In the genomic region with DNA sequence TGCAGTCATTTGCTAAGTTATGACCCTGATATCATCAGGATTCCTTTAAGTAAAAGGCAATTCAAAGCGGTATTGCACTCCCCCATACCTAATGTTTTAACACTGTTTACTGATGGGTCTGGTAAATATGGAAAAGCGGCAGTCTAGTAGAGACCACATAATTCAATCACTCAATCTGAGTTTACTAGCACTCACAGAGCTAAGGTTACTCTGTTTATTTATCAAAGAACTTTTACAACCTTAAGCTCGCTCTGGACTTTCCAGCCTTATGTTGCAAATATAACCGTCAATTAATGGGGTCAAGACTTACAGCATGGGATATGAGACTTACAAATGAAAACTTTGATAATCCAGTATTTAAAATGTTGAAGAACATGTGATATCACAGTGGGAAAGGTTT, we compare ENCODE assay signal across 1 cellular context.
TF ChIP-seq lines count a peak whose summit lies in the region.

No MANE protein-coding gene starts in this region.

TF ChIP-seq in HEK293, 187 proteins besides CTCF, POLR2A, EP300 and RAD21 (continued from another document):
- TF ChIP-seq, protein P1, sequence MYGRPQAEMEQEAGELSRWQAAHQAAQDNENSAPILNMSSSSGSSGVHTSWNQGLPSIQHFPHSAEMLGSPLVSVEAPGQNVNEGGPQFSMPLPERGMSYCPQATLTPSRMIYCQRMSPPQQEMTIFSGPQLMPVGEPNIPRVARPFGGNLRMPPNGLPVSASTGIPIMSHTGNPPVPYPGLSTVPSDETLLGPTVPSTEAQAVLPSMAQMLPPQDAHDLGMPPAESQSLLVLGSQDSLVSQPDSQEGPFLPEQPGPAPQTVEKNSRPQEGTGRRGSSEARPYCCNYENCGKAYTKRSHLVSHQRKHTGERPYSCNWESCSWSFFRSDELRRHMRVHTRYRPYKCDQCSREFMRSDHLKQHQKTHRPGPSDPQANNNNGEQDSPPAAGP (tag by site-specific recombination; IDR thresholded peaks at IDR 0.05): no peak
- TF ChIP-seq ZNF24 (tag by site-specific recombination; IDR thresholded peaks at IDR 0.05): 0 out of 2 replicates have a peak, but pooled peaks have one; percentile 17
- TF ChIP-seq ZNF341 (tag by site-specific recombination; IDR thresholded peaks at IDR 0.05; ENCODE audit: low read depth): peak; percentile 43; the same call in 1 of the 2 replicates
- no peak for TF ChIP-seq YY1 (tag by site-specific recombination; IDR thresholded peaks at IDR 0.05)
- TF ChIP-seq ZNF837 (tag by site-specific recombination; IDR thresholded peaks at IDR 0.05): no peak
- peak; percentile 53; the same call in 1 of the 2 replicates for TF ChIP-seq ZNF629 (tag by site-specific recombination; IDR thresholded peaks at IDR 0.05)
- TF ChIP-seq, protein P2, sequence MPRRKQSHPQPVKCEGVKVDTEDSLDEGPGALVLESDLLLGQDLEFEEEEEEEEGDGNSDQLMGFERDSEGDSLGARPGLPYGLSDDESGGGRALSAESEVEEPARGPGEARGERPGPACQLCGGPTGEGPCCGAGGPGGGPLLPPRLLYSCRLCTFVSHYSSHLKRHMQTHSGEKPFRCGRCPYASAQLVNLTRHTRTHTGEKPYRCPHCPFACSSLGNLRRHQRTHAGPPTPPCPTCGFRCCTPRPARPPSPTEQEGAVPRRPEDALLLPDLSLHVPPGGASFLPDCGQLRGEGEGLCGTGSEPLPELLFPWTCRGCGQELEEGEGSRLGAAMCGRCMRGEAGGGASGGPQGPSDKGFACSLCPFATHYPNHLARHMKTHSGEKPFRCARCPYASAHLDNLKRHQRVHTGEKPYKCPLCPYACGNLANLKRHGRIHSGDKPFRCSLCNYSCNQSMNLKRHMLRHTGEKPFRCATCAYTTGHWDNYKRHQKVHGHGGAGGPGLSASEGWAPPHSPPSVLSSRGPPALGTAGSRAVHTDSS (tag by site-specific recombination; IDR thresholded peaks at IDR 0.05): 0 out of 2 replicates have a peak, but pooled peaks have one; percentile 18
- TF ChIP-seq, protein P3, sequence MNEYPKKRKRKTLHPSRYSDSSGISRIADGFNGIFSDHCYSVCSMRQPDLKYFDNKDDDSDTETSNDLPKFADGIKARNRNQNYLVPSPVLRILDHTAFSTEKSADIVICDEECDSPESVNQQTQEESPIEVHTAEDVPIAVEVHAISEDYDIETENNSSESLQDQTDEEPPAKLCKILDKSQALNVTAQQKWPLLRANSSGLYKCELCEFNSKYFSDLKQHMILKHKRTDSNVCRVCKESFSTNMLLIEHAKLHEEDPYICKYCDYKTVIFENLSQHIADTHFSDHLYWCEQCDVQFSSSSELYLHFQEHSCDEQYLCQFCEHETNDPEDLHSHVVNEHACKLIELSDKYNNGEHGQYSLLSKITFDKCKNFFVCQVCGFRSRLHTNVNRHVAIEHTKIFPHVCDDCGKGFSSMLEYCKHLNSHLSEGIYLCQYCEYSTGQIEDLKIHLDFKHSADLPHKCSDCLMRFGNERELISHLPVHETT (tag by site-specific recombination; IDR thresholded peaks at IDR 0.05): no peak
- TF ChIP-seq ZNF600 (tag by site-specific recombination; IDR thresholded peaks at IDR 0.05): 0 out of 2 replicates have a peak, but pooled peaks have one; percentile 40
- no peak for TF ChIP-seq ZNF292 (tag by site-specific recombination; IDR thresholded peaks at IDR 0.05; ENCODE audit: borderline replicate concordance, low read depth)
